In the genomic region with DNA sequence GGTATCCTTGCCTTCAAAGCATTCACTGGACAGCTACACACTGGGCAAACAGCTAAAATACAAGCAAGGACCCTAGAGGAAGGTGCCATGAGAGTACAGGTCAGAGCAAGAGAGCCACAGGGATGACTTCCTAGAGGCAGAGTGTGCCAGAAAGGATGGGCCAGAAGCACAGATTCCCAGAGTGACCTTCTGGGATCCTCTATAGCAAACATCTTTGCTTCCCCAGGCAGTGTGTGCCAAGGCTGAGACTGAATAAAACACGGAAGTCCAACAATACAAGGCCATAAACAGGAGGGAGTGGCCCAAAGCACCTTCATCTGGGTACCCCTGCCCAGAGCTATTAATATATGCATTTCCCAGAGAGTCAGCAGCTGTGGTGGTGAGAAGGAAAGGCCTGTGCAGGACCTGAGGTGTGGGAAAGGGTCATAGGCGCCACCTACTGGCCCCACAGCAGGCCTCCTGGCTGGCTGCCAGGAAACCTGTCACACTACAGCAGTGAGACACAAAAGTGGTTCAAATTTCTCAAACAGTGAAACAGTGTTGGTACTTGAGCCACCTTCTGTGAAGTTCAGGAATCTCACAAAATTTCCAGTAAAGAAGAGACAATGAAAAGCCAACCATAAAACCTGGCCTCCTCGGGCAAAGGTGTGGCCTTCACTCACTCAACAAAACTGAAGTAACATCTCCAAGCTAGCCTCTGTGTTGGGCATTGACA, we compare ENCODE assay signal across 8 cellular contexts. TPM values are rescaled to one million over a fixed set of nuclear protein-coding genes. Genes with fewer than 3 reads are reported as not detected.
A peak's percentile ranks its signal among the peaks of the same experiment; 100 is the strongest.
DNase-seq lines count a peak whose midpoint lies in the region; ATAC-seq and TF ChIP-seq lines count a peak whose summit lies in the region.

No MANE protein-coding gene starts in this region.

- no peaks in the 10 kb centered on the region for H3K36me3 ChIP-seq in right atrium auricular region

- H3K27ac ChIP-seq in right atrium auricular region: no peak overlapping the region

- TF ChIP-seq CTCF in AG09309 (IDR thresholded peaks at IDR 0.05; ENCODE audit: control insufficient read depth, insufficient read depth, low read depth, low read length, missing control alignments) (peak; percentile 87), right atrium auricular region (IDR thresholded peaks at IDR 0.05) (peak; percentile 79 to 88)

- intact Hi-C loops in sciatic nerve (cut with DNase I): no loop called here

- DNase-seq in AG09309 (ENCODE audit: low read depth): peak; percentile 35
- peak; percentile 79 to 87 for DNase-seq in NCI-H187 (lab: John Stamatoyannopoulos, UW)
- DNase-seq in T-helper 2 cell: peak; percentile 37 to 79 (median 56)
- DNase-seq in amygdala (lab: John Stamatoyannopoulos, UW): peak in 52 of 56 donors; percentile 24 to 89 (median 63)
- DNase-seq in right atrium auricular region (ENCODE audit: low spot score): peak; percentile 89
- peak; percentile 89 for DNase-seq in sciatic nerve (ENCODE audit: low spot score)

- no peak overlapping the region for H3K4me3 ChIP-seq in AG09309 (ENCODE audit: control insufficient read depth, low read depth, low read length)
- no peak overlapping the region for H3K4me3 ChIP-seq in right atrium auricular region

- H3K9me3 ChIP-seq in right atrium auricular region: no peaks in the 10 kb centered on the region

- H3K4me1 ChIP-seq in right atrium auricular region: peaks cover 0 to 16% of the 10 kb centered on the region in 2 donors

- ATAC-seq in GM19463 (IDR thresholded peaks at IDR 0.05; ENCODE audit: unreplicated experiment) (peak; percentile 56), sciatic nerve (peak; percentile 79), HG03439 (IDR thresholded peaks at IDR 0.05; ENCODE audit: unreplicated experiment) (no peak)

- no peaks in the 10 kb centered on the region for H3K27me3 ChIP-seq in right atrium auricular region

RNA-seq across cellular contexts. Expression of gene CLPB, which starts 20.3 kb away (rescaled TPM):
- total RNA-seq in right atrium auricular region (10 to 100 TPM; 14.0 to 23.2 TPM), sciatic nerve (18.1 TPM)

Comparison
In these comparisons a context has a peak if more than half of its experiments do, and no peak if none do; other contexts are left out.
1. DNase-seq: peak in every context shown above with its lines; median percentile 89 in right atrium auricular region; 89 in sciatic nerve; 83 in NCI-H187; 63 in amygdala; 56 in T-helper 2 cell; 35 in AG09309.